21 cellular contexts compared by ENCODE assay signal in genomic region chr16:75537795-75538194, GRCh38. TPM values are rescaled to one million over a fixed set of nuclear protein-coding genes. Genes with fewer than 3 reads are reported as not detected.
"Had no signal": no experiment of that assay in that cellular context is flagged by ENCODE, and none has a peak within 500 bp of the region (broad histone marks: within the 10 kb centered on the region; RNA-seq: fewer than 3 reads in every experiment).

No MANE protein-coding gene starts in this region.

- H3K9me3 ChIP-seq: SK-N-SH had no signal

- H3K9ac ChIP-seq: KMS-11, SK-N-SH had no signal

- DNase-seq: Kasumi-1, MM.1S, NCI-H1092 treated with DMSO at 0.1 percent for 48 hours, NCI-H1436, NCI-H187, NCI-H2029, NCI-H2081 treated with DMSO at 0.1 percent for 48 hours, NCI-H2171, NCI-H226, NCI-H446, NCI-H510A, NCI-H524 treated with DMSO at 0.1 percent for 48 hours, NCI-H69, NCI-H774, SHP77, SK-N-SH had no signal

- H3K4me3 ChIP-seq: K562 had no signal

- H3K27ac ChIP-seq: HL-60, KMS-11, RWPE1 had no signal

RNA-seq across cellular contexts. Expression of gene CHST5, which starts 1.9 kb away (rescaled TPM):
- total RNA-seq: M059J had no signal
